ENCODE assay signal across 8 cellular contexts in the genomic region with DNA sequence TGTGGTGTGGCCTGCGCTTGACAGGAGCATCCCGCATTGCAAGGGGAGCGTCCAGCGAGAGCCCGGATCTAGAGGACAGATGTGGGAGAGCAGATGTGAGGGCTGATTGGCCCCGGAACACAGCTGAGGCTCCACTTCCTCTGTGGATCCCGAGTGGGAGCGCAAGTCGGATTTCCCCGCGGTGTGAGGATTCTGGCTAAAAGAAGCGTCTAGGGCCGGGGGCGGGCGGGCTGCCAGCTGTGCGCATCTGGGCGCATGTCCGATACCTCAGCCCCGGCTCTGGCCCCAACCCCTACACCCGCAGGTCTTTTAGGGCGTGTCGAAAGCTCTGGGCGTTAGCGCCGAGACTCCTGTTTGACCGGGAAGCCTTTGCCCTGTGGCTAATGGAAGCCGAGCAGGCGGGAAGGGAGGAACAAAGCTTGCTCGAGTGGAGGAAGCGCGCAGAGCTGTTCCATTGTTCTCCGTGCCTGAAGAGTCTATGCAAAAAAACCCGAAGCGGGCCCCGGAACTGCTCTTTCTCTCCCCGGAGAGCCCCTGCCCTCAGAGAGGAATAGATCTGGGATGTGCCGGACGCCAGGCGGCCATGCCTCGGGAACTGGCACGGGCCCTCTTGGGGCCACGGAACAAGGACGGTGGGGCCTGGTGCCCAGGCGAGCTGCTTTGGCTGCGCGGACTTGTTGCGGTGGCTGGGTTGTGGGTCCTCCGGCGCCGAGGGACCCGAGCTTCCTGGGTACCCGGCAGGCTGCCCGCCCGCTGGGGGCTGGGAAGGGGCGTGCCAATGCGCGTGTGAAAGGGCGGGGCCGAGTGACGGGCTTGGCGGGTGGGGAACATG.
A peak's percentile ranks its signal among the peaks of the same experiment; 100 is the strongest.
DNase-seq lines count a peak whose midpoint lies in the region; ATAC-seq and TF ChIP-seq lines count a peak whose summit lies in the region.

No MANE protein-coding gene starts in this region.

- POLR2A ChIA-PET in activated CD4-positive, alpha-beta T cell treated with anti-CD3 and anti-CD28 coated beads, Interleukin-2, amount 10 ng/mL, durations not matched to agents 7 days and 5 days (lab: Charles Lee) = no interaction called here

- H3K9me3 Mint-ChIP-seq in activated CD4-positive, alpha-beta T cell treated with anti-CD3 and anti-CD28 coated beads, Interleukin-2, amount 10 ng/mL, durations not matched to agents 7 days and 5 days = no peaks in the 10 kb centered on the region

- no peak for ATAC-seq in stimulated activated naive CD8-positive, alpha-beta T cell treated with anti-CD3 and anti-CD28 coated beads, Interleukin-15, Interleukin-2, amounts not matched to agents 100 U/mL and 50 U/mL, for 24 hours

- in situ Hi-C loops in G401 (cut with HindIII; ENCODE audit: low sequenced_read_pairs) = no loop called here

- no peaks in the 10 kb centered on the region for H3K36me3 ChIP-seq in kidney epithelial cell (ENCODE audit: control insufficient read depth, insufficient read depth, low read length)

- CTCF ChIA-PET in activated CD4-positive, alpha-beta T cell treated with anti-CD3 and anti-CD28 coated beads, Interleukin-2, amount 10 ng/mL, durations not matched to agents 7 days and 5 days (lab: Charles Lee) = interaction anchor here (0.6 kb wide), 1 partner anchor 64 kb away, joined by 3 read pairs; no protein-coding TSS in a partner anchor

- TF ChIP-seq CTCF in choroid plexus epithelial cell (conservative IDR thresholded peaks at IDR 0.05; ENCODE audit: low read depth, low read length) (peak; percentile 8), kidney epithelial cell (IDR thresholded peaks at IDR 0.05; ENCODE audit: insufficient read depth, low read length, poor library complexity, severe bottlenecking) (no peak)

- H3K27me3 ChIP-seq in kidney epithelial cell (ENCODE audit: control insufficient read depth, insufficient read depth, low read length) = no peaks in the 10 kb centered on the region

- H3K4me1 Mint-ChIP-seq in activated CD4-positive, alpha-beta T cell treated with anti-CD3 and anti-CD28 coated beads, Interleukin-2, amount 10 ng/mL, durations not matched to agents 7 days and 5 days = peaks cover 1% of the 10 kb centered on the region

- DNase-seq in G401 (ENCODE audit: low spot score) = peak; percentile 37
- DNase-seq in NCI-H345 (lab: John Stamatoyannopoulos, UW) = peak; percentile 87
- peak; percentile 84 for DNase-seq in choroid plexus epithelial cell (ENCODE audit: low read depth)
- DNase-seq in kidney epithelial cell (ENCODE audit: low read depth) = no peak
- DNase-seq in stimulated activated naive CD8-positive, alpha-beta T cell treated with anti-CD3 and anti-CD28 coated beads, Interleukin-15, Interleukin-2, amounts not matched to agents 100 U/mL and 50 U/mL, for 24 hours = peak; percentile 10
- no peak for DNase-seq in activated CD4-positive, alpha-beta T cell treated with anti-CD3 and anti-CD28 coated beads, Interleukin-2, amount 10 ng/mL, durations not matched to agents 7 days and 5 days
- DNase-seq in activated naive CD4-positive, alpha-beta T cell treated with anti-CD3 and anti-CD28 coated beads, Interleukin-2, amount 50 U/mL, for 16 hours = no peak
- no peak for DNase-seq in HuH-7 (ENCODE audit: low spot score)

- H3K4me3 ChIP-seq in choroid plexus epithelial cell (ENCODE audit: low read depth, low read length) (peak overlapping the region; percentile 77), kidney epithelial cell (ENCODE audit: low read depth, low read length) (peak overlapping the region; percentile 46)

- H3K4me3 Mint-ChIP-seq in activated CD4-positive, alpha-beta T cell treated with anti-CD3 and anti-CD28 coated beads, Interleukin-2, amount 10 ng/mL, durations not matched to agents 7 days and 5 days = no peak overlapping the region

- peaks cover 37% of the 10 kb centered on the region for H3K27me3 Mint-ChIP-seq in activated CD4-positive, alpha-beta T cell treated with anti-CD3 and anti-CD28 coated beads, Interleukin-2, amount 10 ng/mL, durations not matched to agents 7 days and 5 days

- H3K27ac Mint-ChIP-seq in activated CD4-positive, alpha-beta T cell treated with anti-CD3 and anti-CD28 coated beads, Interleukin-2, amount 10 ng/mL, durations not matched to agents 7 days and 5 days = no peak overlapping the region

- no peaks in the 10 kb centered on the region for H3K36me3 Mint-ChIP-seq in activated CD4-positive, alpha-beta T cell treated with anti-CD3 and anti-CD28 coated beads, Interleukin-2, amount 10 ng/mL, durations not matched to agents 7 days and 5 days (ENCODE audit: low read depth)

Comparison
In these comparisons a context has a peak if more than half of its experiments do, and no peak if none do; other contexts are left out.
1. DNase-seq: peak in G401 (single experiment), NCI-H345 (single experiment), choroid plexus epithelial cell (single experiment) and stimulated activated naive CD8-positive, alpha-beta T cell treated with anti-CD3 and anti-CD28 coated beads, Interleukin-15, Interleukin-2, amounts not matched to agents 100 U/mL and 50 U/mL, for 24 hours (single experiment); none in kidney epithelial cell (single experiment), activated CD4-positive, alpha-beta T cell treated with anti-CD3 and anti-CD28 coated beads, Interleukin-2, amount 10 ng/mL, durations not matched to agents 7 days and 5 days (single experiment), activated naive CD4-positive, alpha-beta T cell treated with anti-CD3 and anti-CD28 coated beads, Interleukin-2, amount 50 U/mL, for 16 hours (single experiment) and HuH-7 (single experiment).